ENCODE assay signal across 12 cellular contexts in the genomic region with DNA sequence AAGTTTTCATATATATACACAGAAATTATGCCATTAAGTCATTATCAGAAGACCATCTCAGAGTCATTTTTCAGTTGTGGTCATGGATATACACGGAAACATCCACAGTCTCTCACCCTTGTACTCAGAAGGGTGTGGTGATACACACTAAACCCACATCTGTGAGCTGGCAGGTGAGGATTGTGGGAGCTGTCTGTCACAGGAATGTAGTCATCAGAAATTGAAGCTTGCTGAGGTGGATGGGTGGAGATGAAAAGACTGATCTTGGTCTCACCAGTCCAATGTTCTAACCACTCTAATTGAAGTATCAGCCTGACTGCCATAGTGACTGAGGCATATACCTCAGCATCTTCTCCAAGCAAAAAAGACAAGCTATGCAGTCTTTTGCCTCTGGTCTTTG.
DNase-seq lines count a peak whose midpoint lies in the region; ATAC-seq and TF ChIP-seq lines count a peak whose summit lies in the region.
"Had no signal": no experiment of that assay in that cellular context is flagged by ENCODE, and none has a peak within 500 bp of the region (broad histone marks: within the 10 kb centered on the region; RNA-seq: fewer than 3 reads in every experiment).

No MANE protein-coding gene starts in this region.

- no peak overlapping the region for H3K27ac Mint-ChIP-seq in activated naive CD8-positive, alpha-beta T cell treated with anti-CD3 and anti-CD28 coated beads, Interleukin-2, amount 10 ng/mL, durations not matched to agents 7 days and 5 days
- no peak overlapping the region for H3K27ac Mint-ChIP-seq in neural progenitor cell
- H3K27ac Mint-ChIP-seq: memory B cell had no signal

- H3K27ac ChIP-seq in VCaP (peak overlapping the region; percentile 24; the same call in 1 of the 2 replicates), neural progenitor cell (no peak overlapping the region)
- H3K27ac ChIP-seq: BLaER1 treated with 17β-estradiol and CSF1 and Interleukin-3, amounts not matched to agents 10 nM and 100 nM had no signal

- TF ChIP-seq CTCF in VCaP (conservative IDR thresholded peaks at IDR 0.05) (no peak), neural progenitor cell (IDR thresholded peaks at IDR 0.05) (no peak)

- H3K4me1 ChIP-seq in neural progenitor cell: no peaks in the 10 kb centered on the region

- H3K36me3 Mint-ChIP-seq in activated naive CD8-positive, alpha-beta T cell treated with anti-CD3 and anti-CD28 coated beads, Interleukin-2, amount 10 ng/mL, durations not matched to agents 7 days and 5 days: peaks cover 19% of the 10 kb centered on the region
- no peaks in the 10 kb centered on the region for H3K36me3 Mint-ChIP-seq in neural progenitor cell

- no peak overlapping the region for H2AFZ ChIP-seq in neural progenitor cell (replicated peaks)

- H3K4me2 ChIP-seq in neural progenitor cell: no peak overlapping the region

- H3F3A ChIP-seq in neural progenitor cell (ENCODE audit: low read depth): no peaks in the 10 kb centered on the region

- no peaks in the 10 kb centered on the region for H3K27me3 Mint-ChIP-seq in activated naive CD8-positive, alpha-beta T cell treated with anti-CD3 and anti-CD28 coated beads, Interleukin-2, amount 10 ng/mL, durations not matched to agents 7 days and 5 days
- H3K27me3 Mint-ChIP-seq in neural progenitor cell (ENCODE audit: insufficient read depth, low read depth): no peaks in the 10 kb centered on the region
- H3K27me3 Mint-ChIP-seq: memory B cell had no signal

- H3K9me3 Mint-ChIP-seq in activated naive CD8-positive, alpha-beta T cell treated with anti-CD3 and anti-CD28 coated beads, Interleukin-2, amount 10 ng/mL, durations not matched to agents 7 days and 5 days: peaks cover 2% of the 10 kb centered on the region
- H3K9me3 Mint-ChIP-seq in neural progenitor cell: no peaks in the 10 kb centered on the region
- H3K9me3 Mint-ChIP-seq: memory B cell had no signal

- H3K4me1 Mint-ChIP-seq in activated naive CD8-positive, alpha-beta T cell treated with anti-CD3 and anti-CD28 coated beads, Interleukin-2, amount 10 ng/mL, durations not matched to agents 7 days and 5 days: peaks cover 15% of the 10 kb centered on the region
- no peaks in the 10 kb centered on the region for H3K4me1 Mint-ChIP-seq in neural progenitor cell
- H3K4me1 Mint-ChIP-seq: memory B cell had no signal

- H4K20me1 ChIP-seq in neural progenitor cell (ENCODE audit: low read depth): no peaks in the 10 kb centered on the region

- H3K9me3 ChIP-seq in neural progenitor cell (ENCODE audit: low read depth): no peaks in the 10 kb centered on the region
- H3K9me3 ChIP-seq: BLaER1 treated with 17β-estradiol and CSF1 and Interleukin-3, amounts not matched to agents 10 nM and 100 nM had no signal

- no peaks in the 10 kb centered on the region for H3K27me3 ChIP-seq in neural progenitor cell
- H3K27me3 ChIP-seq: BLaER1 treated with 17β-estradiol and CSF1 and Interleukin-3, amounts not matched to agents 10 nM and 100 nM had no signal

- H3K79me2 ChIP-seq in neural progenitor cell (ENCODE audit: low read depth): no peaks in the 10 kb centered on the region

- DNase-seq in Daoy (ENCODE audit: low read depth) (peak; percentile 11), neural progenitor cell (ENCODE audit: low spot score) (no peak), cerebellar nuclear complex (lab: John Stamatoyannopoulos, UW) (no peak)
- DNase-seq in activated naive CD8-positive, alpha-beta T cell treated with anti-CD3 and anti-CD28 coated beads, Interleukin-2, amount 10 ng/mL, durations not matched to agents 7 days and 5 days: peak; percentile 44
- DNase-seq in stimulated activated CD4-positive, alpha-beta T cell treated with anti-CD3 and anti-CD28 coated beads, Interleukin-15, amount 100 ng/mL, for 24 hours: peak; percentile 54
- DNase-seq: glutamatergic neuron, retina had no signal

- no peak overlapping the region for H3K4me3 Mint-ChIP-seq in activated naive CD8-positive, alpha-beta T cell treated with anti-CD3 and anti-CD28 coated beads, Interleukin-2, amount 10 ng/mL, durations not matched to agents 7 days and 5 days
- H3K4me3 Mint-ChIP-seq in neural progenitor cell: no peak overlapping the region
- H3K4me3 Mint-ChIP-seq: memory B cell had no signal

- no peaks in the 10 kb centered on the region for H3K36me3 ChIP-seq in neural progenitor cell

- peak; percentile 99 for ATAC-seq in activated naive CD8-positive, alpha-beta T cell treated with anti-CD3 and anti-CD28 coated beads, Interleukin-2, amount 10 ng/mL, durations not matched to agents 7 days and 5 days (ENCODE audit: low read depth)
- no peak for ATAC-seq in SK-N-SH treated with all-trans-retinoic acid at 6 μM for 48 hours
- no peak for ATAC-seq in HG03108 (IDR thresholded peaks at IDR 0.05; ENCODE audit: unreplicated experiment)

- H3K4me3 ChIP-seq in neural progenitor cell: no peak overlapping the region
- H3K4me3 ChIP-seq: BLaER1 treated with 17β-estradiol and CSF1 and Interleukin-3, amounts not matched to agents 10 nM and 100 nM had no signal

- no peak overlapping the region for H3K9ac ChIP-seq in neural progenitor cell
- H3K9ac ChIP-seq: BLaER1 treated with 17β-estradiol and CSF1 and Interleukin-3, amounts not matched to agents 10 nM and 100 nM had no signal

- POLR2A ChIA-PET in activated naive CD8-positive, alpha-beta T cell treated with anti-CD3 and anti-CD28 coated beads, Interleukin-2, amount 10 ng/mL, durations not matched to agents 7 days and 5 days (lab: Charles Lee): no interaction called here

TF ChIP-seq in SK-N-SH treated with all-trans-retinoic acid at 6 μM for 48 hours, 23 proteins besides CTCF, POLR2A, EP300 and RAD21 (continues in another document):
- TF ChIP-seq ISL1 (CRISPR knock-in tag; IDR thresholded peaks at IDR 0.05) (no peak), ARNTL (CRISPR knock-in tag; IDR thresholded peaks at IDR 0.05; ENCODE audit: borderline replicate concordance, low read depth) (no peak), ZNF565 (CRISPR knock-in tag; conservative IDR thresholded peaks at IDR 0.05; ENCODE audit: low read depth) (no peak), BACH2 (CRISPR knock-in tag; IDR thresholded peaks at IDR 0.05; ENCODE audit: borderline replicate concordance) (no peak), ZNF70 (CRISPR knock-in tag; IDR thresholded peaks at IDR 0.05) (no peak), PPARA (CRISPR knock-in tag; IDR thresholded peaks at IDR 0.05; ENCODE audit: borderline replicate concordance) (no peak), CSDC2 (CRISPR knock-in tag; IDR thresholded peaks at IDR 0.05) (no peak), TCF4 (CRISPR knock-in tag; IDR thresholded peaks at IDR 0.05; ENCODE audit: borderline replicate concordance) (no peak), RARB (CRISPR knock-in tag; IDR thresholded peaks at IDR 0.05) (no peak), SNAI2 (CRISPR knock-in tag; IDR thresholded peaks at IDR 0.05) (no peak), ZC3H10 (CRISPR knock-in tag; IDR thresholded peaks at IDR 0.05) (no peak), ZFP30 (CRISPR knock-in tag; IDR thresholded peaks at IDR 0.05) (no peak), TOX (CRISPR knock-in tag; IDR thresholded peaks at IDR 0.05; ENCODE audit: borderline replicate concordance) (no peak)
- TF ChIP-seq, protein P1, sequence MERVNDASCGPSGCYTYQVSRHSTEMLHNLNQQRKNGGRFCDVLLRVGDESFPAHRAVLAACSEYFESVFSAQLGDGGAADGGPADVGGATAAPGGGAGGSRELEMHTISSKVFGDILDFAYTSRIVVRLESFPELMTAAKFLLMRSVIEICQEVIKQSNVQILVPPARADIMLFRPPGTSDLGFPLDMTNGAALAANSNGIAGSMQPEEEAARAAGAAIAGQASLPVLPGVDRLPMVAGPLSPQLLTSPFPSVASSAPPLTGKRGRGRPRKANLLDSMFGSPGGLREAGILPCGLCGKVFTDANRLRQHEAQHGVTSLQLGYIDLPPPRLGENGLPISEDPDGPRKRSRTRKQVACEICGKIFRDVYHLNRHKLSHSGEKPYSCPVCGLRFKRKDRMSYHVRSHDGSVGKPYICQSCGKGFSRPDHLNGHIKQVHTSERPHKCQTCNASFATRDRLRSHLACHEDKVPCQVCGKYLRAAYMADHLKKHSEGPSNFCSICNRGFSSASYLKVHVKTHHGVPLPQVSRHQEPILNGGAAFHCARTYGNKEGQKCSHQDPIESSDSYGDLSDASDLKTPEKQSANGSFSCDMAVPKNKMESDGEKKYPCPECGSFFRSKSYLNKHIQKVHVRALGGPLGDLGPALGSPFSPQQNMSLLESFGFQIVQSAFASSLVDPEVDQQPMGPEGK (CRISPR knock-in tag; IDR thresholded peaks at IDR 0.05; ENCODE audit: borderline replicate concordance): no peak
- TF ChIP-seq, protein P2, sequence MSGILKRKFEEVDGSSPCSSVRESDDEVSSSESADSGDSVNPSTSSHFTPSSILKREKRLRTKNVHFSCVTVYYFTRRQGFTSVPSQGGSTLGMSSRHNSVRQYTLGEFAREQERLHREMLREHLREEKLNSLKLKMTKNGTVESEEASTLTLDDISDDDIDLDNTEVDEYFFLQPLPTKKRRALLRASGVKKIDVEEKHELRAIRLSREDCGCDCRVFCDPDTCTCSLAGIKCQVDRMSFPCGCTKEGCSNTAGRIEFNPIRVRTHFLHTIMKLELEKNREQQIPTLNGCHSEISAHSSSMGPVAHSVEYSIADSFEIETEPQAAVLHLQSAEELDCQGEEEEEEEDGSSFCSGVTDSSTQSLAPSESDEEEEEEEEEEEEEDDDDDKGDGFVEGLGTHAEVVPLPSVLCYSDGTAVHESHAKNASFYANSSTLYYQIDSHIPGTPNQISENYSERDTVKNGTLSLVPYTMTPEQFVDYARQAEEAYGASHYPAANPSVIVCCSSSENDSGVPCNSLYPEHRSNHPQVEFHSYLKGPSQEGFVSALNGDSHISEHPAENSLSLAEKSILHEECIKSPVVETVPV (CRISPR knock-in tag; IDR thresholded peaks at IDR 0.05): no peak

Comparison
In these comparisons a context has a peak if more than half of its experiments do, and no peak if none do; other contexts are left out.
1. DNase-seq: peak in Daoy (single experiment), activated naive CD8-positive, alpha-beta T cell treated with anti-CD3 and anti-CD28 coated beads, Interleukin-2, amount 10 ng/mL, durations not matched to agents 7 days and 5 days (single experiment) and stimulated activated CD4-positive, alpha-beta T cell treated with anti-CD3 and anti-CD28 coated beads, Interleukin-15, amount 100 ng/mL, for 24 hours (single experiment); none in neural progenitor cell (single experiment) and cerebellar nuclear complex (0 of 2).